In the genomic region with DNA sequence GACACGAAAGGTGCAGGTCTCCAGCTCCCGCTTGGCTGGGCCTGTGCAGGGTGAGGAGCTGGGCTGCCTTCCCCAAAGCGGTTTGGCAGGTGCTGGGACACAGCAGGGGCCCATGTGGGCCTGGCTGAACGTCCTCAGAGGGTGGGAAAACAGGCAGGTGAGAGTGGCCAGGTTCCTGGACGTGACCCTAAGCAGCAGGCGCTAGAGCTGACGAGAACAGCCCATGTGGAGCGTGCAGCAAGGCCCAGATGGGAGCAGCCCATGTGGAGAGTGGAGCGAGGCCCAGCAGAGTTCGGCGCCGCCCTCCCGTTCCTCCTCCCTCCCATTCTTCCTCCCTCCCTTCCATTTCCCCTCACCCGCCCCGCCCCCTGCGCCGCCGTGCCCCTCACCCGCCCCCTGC, we compare ENCODE assay signal across 1 cellular context.
A peak's percentile ranks its signal among the peaks of the same experiment; 100 is the strongest.
TF ChIP-seq lines count a peak whose summit lies in the region.

No MANE protein-coding gene starts in this region.

TF ChIP-seq in WTC11, 78 proteins besides CTCF, POLR2A, EP300 and RAD21:
- TF ChIP-seq ZNF232 (CRISPR knock-in tag; IDR thresholded peaks at IDR 0.05) (no peak), GRHL2 (CRISPR knock-in tag; IDR thresholded peaks at IDR 0.05; ENCODE audit: insufficient replicate concordance, severe bottlenecking) (no peak), ZNF138 (CRISPR knock-in tag; conservative IDR thresholded peaks at IDR 0.05) (0 out of 2 replicates have a peak, but pooled peaks have one; percentile 29), NFE2L1 (CRISPR knock-in tag; IDR thresholded peaks at IDR 0.05) (no peak)
- TF ChIP-seq, protein P1, sequence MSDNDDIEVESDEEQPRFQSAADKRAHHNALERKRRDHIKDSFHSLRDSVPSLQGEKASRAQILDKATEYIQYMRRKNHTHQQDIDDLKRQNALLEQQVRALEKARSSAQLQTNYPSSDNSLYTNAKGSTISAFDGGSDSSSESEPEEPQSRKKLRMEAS (CRISPR knock-in tag; IDR thresholded peaks at IDR 0.05): peak; percentile 39; the same call in 1 of the 2 replicates
